ENCODE assay signal across 8 cellular contexts in the genomic region with DNA sequence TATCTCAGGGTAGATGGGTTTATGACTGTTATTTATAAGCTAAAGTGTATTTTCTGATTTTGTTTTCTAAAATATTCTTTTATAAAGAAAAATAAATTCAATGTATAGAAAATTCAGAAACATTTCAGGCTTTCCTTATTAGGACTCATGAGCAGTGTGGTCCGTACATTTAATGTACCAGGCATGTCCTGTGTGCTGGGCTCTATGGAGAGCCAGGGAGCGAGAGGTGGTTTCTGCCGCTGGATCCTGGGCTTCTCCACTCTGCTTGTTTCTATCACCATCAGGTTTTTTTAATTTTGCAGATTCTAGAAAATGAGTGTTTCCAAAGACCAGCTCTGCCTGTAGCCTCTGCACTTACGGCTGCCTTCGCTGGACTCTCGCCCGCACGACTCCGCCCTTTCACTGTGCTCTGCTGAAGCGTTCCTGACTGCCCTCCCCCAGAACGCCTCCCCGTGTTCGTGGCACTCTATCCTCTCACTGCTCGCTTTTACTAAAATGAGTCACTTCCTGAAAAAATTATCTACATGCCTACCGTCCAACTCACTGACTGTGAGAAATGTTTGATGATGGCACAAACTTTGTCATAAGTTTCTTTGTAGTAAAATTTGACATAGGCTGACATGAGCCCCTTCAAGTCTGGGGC.
DNase-seq lines count a peak whose midpoint lies in the region; ATAC-seq and TF ChIP-seq lines count a peak whose summit lies in the region.

No MANE protein-coding gene starts in this region.

- peak overlapping the region; percentile 89 for H4K5ac ChIP-seq in IMR-90 (ENCODE audit: low read depth, low read length)

- peak overlapping the region; percentile 86 for H2BK5ac ChIP-seq in IMR-90 (ENCODE audit: low read depth, low read length, poor library complexity, severe bottlenecking)
- no peak overlapping the region for H2BK5ac ChIP-seq in trophoblast cell (ENCODE audit: low read depth, low read length, poor library complexity)

- peak overlapping the region; percentile 24 to 98 for H4K8ac ChIP-seq in IMR-90 (ENCODE audit: low read depth in 2 of 2, low read length in 2 of 2)
- H4K8ac ChIP-seq in trophoblast cell (ENCODE audit: low read depth, low read length) = no peak overlapping the region

- no peaks in the 10 kb centered on the region for H3K79me2 ChIP-seq in trophoblast cell (ENCODE audit: control insufficient read depth, insufficient read depth, low read length, poor library complexity)

- ATAC-seq in GM21528 (IDR thresholded peaks at IDR 0.05; ENCODE audit: low FRiP score, unreplicated experiment) = peak; percentile 94
- peak; percentile 100 for ATAC-seq in IMR-90 (ENCODE audit: low read depth)
- peak; percentile 99 for ATAC-seq in activated CD8-positive, alpha-beta T cell treated with anti-CD3 and anti-CD28 coated beads for 36 hours

- H3K4ac ChIP-seq in IMR-90 (ENCODE audit: low read depth, low read length) (peak overlapping the region; percentile 97), trophoblast cell (ENCODE audit: low read depth, low read length) (no peak overlapping the region)

- peaks cover 0 to 3% of the 10 kb centered on the region in 2 donors for H3K27me3 Mint-ChIP-seq in CD8-positive, alpha-beta memory T cell
- H3K27me3 Mint-ChIP-seq in activated CD8-positive, alpha-beta T cell treated with anti-CD3 and anti-CD28 coated beads for 36 hours = no peaks in the 10 kb centered on the region

- H2AK5ac ChIP-seq in IMR-90 (ENCODE audit: low read depth, low read length) (peak overlapping the region; percentile 98), trophoblast cell (ENCODE audit: low read length) (no peak overlapping the region)

- no peak overlapping the region for H3K27ac ChIP-seq in CD8-positive, alpha-beta memory T cell (ENCODE audit: low read depth, low read length)
- peak overlapping the region; percentile 96 for H3K27ac ChIP-seq in IMR-90 (ENCODE audit: insufficient read depth, low read length)
- no peak overlapping the region for H3K27ac ChIP-seq in trophoblast cell (ENCODE audit: low read depth, low read length)

- H2BK120ac ChIP-seq in IMR-90 (ENCODE audit: low read depth, low read length) = peak overlapping the region; percentile 95
- H2BK120ac ChIP-seq in trophoblast cell (ENCODE audit: insufficient read depth, low read length, poor library complexity) = no peak overlapping the region

- TF ChIP-seq CTCF in IMR-90 (conservative IDR thresholded peaks at IDR 0.05; ENCODE audit: low read depth, low read length) = no peak
- TF ChIP-seq CTCF in activated CD8-positive, alpha-beta T cell treated with anti-CD3 and anti-CD28 coated beads for 36 hours (IDR thresholded peaks at IDR 0.05) = no peak
- no peak for TF ChIP-seq CTCF in fibroblast of mammary gland (conservative IDR thresholded peaks at IDR 0.05; ENCODE audit: control insufficient read depth, insufficient read depth, low read depth, low read length)

- CTCF ChIA-PET in CD8-positive, alpha-beta memory T cell (lab: Charles Lee) = no interaction called here
- CTCF ChIA-PET in IMR-90 (lab: Yijun Ruan, JAX) = no interaction called here
- CTCF ChIA-PET in activated CD8-positive, alpha-beta T cell treated with anti-CD3 and anti-CD28 coated beads for 36 hours (lab: Charles Lee) = no interaction called here

- peak; percentile 68 for TF ChIP-seq POLR2A in IMR-90 (IDR thresholded peaks at IDR 0.05; ENCODE audit: low read depth, low read length)

- H3K4me3 Mint-ChIP-seq in CD8-positive, alpha-beta memory T cell = peak overlapping the region; percentile 75 to 89 (median 81)
- peak overlapping the region; percentile 22 for H3K4me3 Mint-ChIP-seq in activated CD8-positive, alpha-beta T cell treated with anti-CD3 and anti-CD28 coated beads for 36 hours

- H3K36me3 ChIP-seq in CD8-positive, alpha-beta memory T cell (ENCODE audit: insufficient read depth, low read length) = no peaks in the 10 kb centered on the region
- H3K36me3 ChIP-seq in IMR-90 (ENCODE audit: control insufficient read depth, insufficient read depth, low read length) = peaks cover 24% of the 10 kb centered on the region
- peaks cover 17 to 25% of the 10 kb centered on the region in 2 experiments for H3K36me3 ChIP-seq in trophoblast cell (ENCODE audit: control insufficient read depth in 1 of 2, insufficient read depth in 2 of 2, low read length in 2 of 2)

- H3K9ac ChIP-seq in IMR-90 (ENCODE audit: low read depth, low read length) = peak overlapping the region; percentile 89
- H3K9ac ChIP-seq in trophoblast cell (ENCODE audit: low read length) = no peak overlapping the region

- intact Hi-C loops in IMR-90 (cut with micrococcal nuclease) = no loop called here
- intact Hi-C loops in activated CD8-positive, alpha-beta T cell treated with anti-CD3 and anti-CD28 coated beads for 36 hours (cut with micrococcal nuclease) = no loop called here

- H3K14ac ChIP-seq in IMR-90 (replicated peaks; ENCODE audit: low read depth, low read length) = peak overlapping the region; percentile 94
- no peak overlapping the region for H3K14ac ChIP-seq in trophoblast cell (ENCODE audit: low read length)

- H3K27ac Mint-ChIP-seq in CD8-positive, alpha-beta memory T cell = peak overlapping the region; percentile 6 to 78 (median 48)
- no peak overlapping the region for H3K27ac Mint-ChIP-seq in activated CD8-positive, alpha-beta T cell treated with anti-CD3 and anti-CD28 coated beads for 36 hours

- dilution Hi-C loops in IMR-90 (cut with HindIII; ENCODE audit: low sequenced_read_pairs, unreplicated experiment) = no loop called here

- peaks cover 13% of the 10 kb centered on the region for H3K9me1 ChIP-seq in IMR-90 (ENCODE audit: insufficient read depth, low read length)

- WGBS in IMR-90 (ENCODE audit: extremely low coverage in 2 of 2, insufficient read length in 1 of 2), 2 experiments = no CpG with 5 or more reads among the region's 15 CpGs
- WGBS in trophoblast cell (ENCODE audit: extremely low coverage, insufficient coverage, insufficient read length) = no CpG with 5 or more reads among the region's 15 CpGs

- TF ChIP-seq RAD21 in IMR-90 (IDR thresholded peaks at IDR 0.05; ENCODE audit: low read length) = peak; percentile 14; the same call in 1 of the 2 replicates

- peak overlapping the region; percentile 89 for H3K18ac ChIP-seq in IMR-90 (ENCODE audit: low read depth, low read length)
- no peak overlapping the region for H3K18ac ChIP-seq in trophoblast cell (ENCODE audit: low read length)

- H2AFZ ChIP-seq in IMR-90 (replicated peaks; ENCODE audit: low read length, poor library complexity) (peak overlapping the region; percentile 77), trophoblast cell (ENCODE audit: insufficient read depth, low read length, poor library complexity) (no peak overlapping the region)

- H3K9me3 ChIP-seq in CD8-positive, alpha-beta memory T cell (ENCODE audit: low read length) = no peaks in the 10 kb centered on the region
- no peaks in the 10 kb centered on the region for H3K9me3 ChIP-seq in IMR-90 (ENCODE audit: control insufficient read depth, insufficient read depth, low read length)
- no peaks in the 10 kb centered on the region for H3K9me3 ChIP-seq in trophoblast cell (ENCODE audit: insufficient read depth, low read depth, low read length)

- H3K27me3 ChIP-seq in CD8-positive, alpha-beta memory T cell (ENCODE audit: insufficient read depth, low read length, poor library complexity, severe bottlenecking) = no peaks in the 10 kb centered on the region
- H3K27me3 ChIP-seq in IMR-90 (ENCODE audit: control insufficient read depth, insufficient read depth, low read length) (no peaks in the 10 kb centered on the region), trophoblast cell (ENCODE audit: insufficient read depth, low read length) (no peaks in the 10 kb centered on the region)

- peak overlapping the region; percentile 92 for H3K56ac ChIP-seq in IMR-90 (ENCODE audit: extremely low read depth, insufficient read depth, low read length)

- H3K4me2 ChIP-seq in IMR-90 (ENCODE audit: low read depth, low read length) = peak overlapping the region; percentile 94
- H3K4me2 ChIP-seq in trophoblast cell (ENCODE audit: low read length) = no peak overlapping the region

- peak overlapping the region; percentile 92 for H2BK20ac ChIP-seq in IMR-90 (ENCODE audit: low read depth, low read length)

- peaks cover 9% of the 10 kb centered on the region for H3K4me1 ChIP-seq in CD8-positive, alpha-beta memory T cell (ENCODE audit: insufficient read depth, low read length)
- H3K4me1 ChIP-seq in IMR-90 (ENCODE audit: control insufficient read depth, insufficient read depth, low read length) = peaks cover 5% of the 10 kb centered on the region
- peaks cover 0 to 2% of the 10 kb centered on the region in 2 experiments for H3K4me1 ChIP-seq in trophoblast cell (ENCODE audit: control insufficient read depth in 1 of 2, insufficient read depth in 2 of 2, low read length in 2 of 2)

- H2BK15ac ChIP-seq in IMR-90 (ENCODE audit: low read depth, low read length) = peak overlapping the region; percentile 79; the same call in 1 of the 3 replicates

- peaks cover 0 to 9% (median 6%) of the 10 kb centered on the region in 3 donors for H3K36me3 Mint-ChIP-seq in CD8-positive, alpha-beta memory T cell
- no peaks in the 10 kb centered on the region for H3K36me3 Mint-ChIP-seq in activated CD8-positive, alpha-beta T cell treated with anti-CD3 and anti-CD28 coated beads for 36 hours (ENCODE audit: low read depth)

- H3K4me1 Mint-ChIP-seq in CD8-positive, alpha-beta memory T cell = peaks cover 17 to 25% (median 23%) of the 10 kb centered on the region in 3 donors
- H3K4me1 Mint-ChIP-seq in activated CD8-positive, alpha-beta T cell treated with anti-CD3 and anti-CD28 coated beads for 36 hours (ENCODE audit: low read depth) = peaks cover 16% of the 10 kb centered on the region

- H2BK12ac ChIP-seq in trophoblast cell (ENCODE audit: low read length) = no peak overlapping the region

- H2AK9ac ChIP-seq in IMR-90 (replicated peaks; ENCODE audit: low read depth, low read length, poor library complexity) = peak overlapping the region; percentile 95

- H4K20me1 ChIP-seq in IMR-90 (ENCODE audit: insufficient read depth, low read length) = no peaks in the 10 kb centered on the region

- peak in 4 of 5 donors; percentile 31 to 70 (median 46) for DNase-seq in CD8-positive, alpha-beta memory T cell
- DNase-seq in IMR-90 (peak; percentile 97), fibroblast of mammary gland (ENCODE audit: low read depth) (peak; percentile 97), trophoblast cell (peak; percentile 86 to 92), SHP77 (lab: John Stamatoyannopoulos, UW) (no peak), NCI-H2196 treated with DMSO at 0.1 percent for 48 hours (lab: John Stamatoyannopoulos, UW; ENCODE audit: unreplicated experiment) (no peak)
- peak; percentile 71 for DNase-seq in activated CD8-positive, alpha-beta T cell treated with anti-CD3 and anti-CD28 coated beads for 36 hours

- peak overlapping the region; percentile 34 for H3K4me3 ChIP-seq in CD8-positive, alpha-beta memory T cell (ENCODE audit: low read length)
- peak overlapping the region; percentile 28; the same call in 1 of the 2 replicates for H3K4me3 ChIP-seq in IMR-90 (ENCODE audit: insufficient read depth, low read depth, low read length)
- H3K4me3 ChIP-seq in fibroblast of mammary gland (ENCODE audit: control insufficient read depth, low read depth, low read length) = peak overlapping the region; percentile 52
- H3K4me3 ChIP-seq in trophoblast cell (ENCODE audit: low read depth, low read length) = no peak overlapping the region

- no TSS peak for BruUV-seq in IMR-90 (replicated peaks; lab: Mats Ljungman, UMichigan)

- H4K91ac ChIP-seq in IMR-90 (ENCODE audit: insufficient read depth, low read depth, low read length) (peak overlapping the region; percentile 88), trophoblast cell (ENCODE audit: low read depth, low read length) (no peak overlapping the region)

- POLR2A ChIA-PET in CD8-positive, alpha-beta memory T cell (lab: Charles Lee) = interaction anchor here (0.6 kb wide), 1 partner anchor 29 kb away, joined by 3 read pairs; no protein-coding TSS in a partner anchor
- POLR2A ChIA-PET in IMR-90 (lab: Charles Lee; ENCODE audit: unreplicated experiment) = no interaction called here
- POLR2A ChIA-PET in activated CD8-positive, alpha-beta T cell treated with anti-CD3 and anti-CD28 coated beads for 36 hours (lab: Charles Lee) = no interaction called here

- peak overlapping the region; percentile 97 for H3K23ac ChIP-seq in IMR-90 (ENCODE audit: low read depth, low read length)
- H3K23ac ChIP-seq in trophoblast cell (ENCODE audit: low read length) = no peak overlapping the region

- no peaks in the 10 kb centered on the region for H3K9me3 Mint-ChIP-seq in CD8-positive, alpha-beta memory T cell
- H3K9me3 Mint-ChIP-seq in activated CD8-positive, alpha-beta T cell treated with anti-CD3 and anti-CD28 coated beads for 36 hours = no peaks in the 10 kb centered on the region

- H4K12ac ChIP-seq in trophoblast cell (ENCODE audit: low read depth, low read length) = no peak overlapping the region

- in situ Hi-C loops in IMR-90 (cut with MboI; ENCODE audit: low sequenced_read_pairs) = no loop called here

- H3K79me1 ChIP-seq in IMR-90 (ENCODE audit: low read depth in 1 of 2, low read length in 2 of 2) (peaks cover 0 to 27% of the 10 kb centered on the region in 2 experiments; a peak in 3 of 4 replicates), trophoblast cell (ENCODE audit: low read length) (no peaks in the 10 kb centered on the region)

Comparison
In these comparisons a context has a peak if more than half of its experiments do, and no peak if none do; other contexts are left out.
1. DNase-seq: peak in CD8-positive, alpha-beta memory T cell (4 of 5), IMR-90 (single experiment), activated CD8-positive, alpha-beta T cell treated with anti-CD3 and anti-CD28 coated beads for 36 hours (single experiment), fibroblast of mammary gland (single experiment) and trophoblast cell (2 of 2); none in SHP77 (0 of 2) and NCI-H2196 treated with DMSO at 0.1 percent for 48 hours (single experiment).
2. Peak in every context shown above with its lines, with median percentiles within 50 percentile points of each other: ATAC-seq.